ENCODE assay signal across 1 cellular context in the genomic region with DNA sequence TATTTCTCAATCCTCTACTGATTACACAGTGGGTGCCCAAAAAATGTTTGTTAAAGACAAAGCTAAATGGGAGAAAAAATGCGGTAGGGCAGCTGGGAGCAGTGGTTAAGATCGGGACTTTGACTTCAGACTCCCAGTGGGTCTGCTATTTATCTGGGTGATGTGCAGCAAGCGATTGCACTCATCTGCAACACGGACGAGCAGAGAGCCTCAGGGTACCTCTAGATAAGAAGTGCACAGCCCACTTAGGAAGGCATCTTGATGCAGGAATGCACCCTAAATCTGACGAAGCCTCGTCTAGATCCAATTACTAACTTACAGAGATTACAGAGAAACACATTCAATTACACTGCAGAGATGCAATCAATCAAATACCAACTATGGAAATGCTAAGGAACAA.
TF ChIP-seq lines count a peak whose summit lies in the region.

No MANE protein-coding gene starts in this region.

TF ChIP-seq in WTC11, 78 proteins besides CTCF, POLR2A, EP300 and RAD21 (continued from another document):
- TF ChIP-seq, protein P1, sequence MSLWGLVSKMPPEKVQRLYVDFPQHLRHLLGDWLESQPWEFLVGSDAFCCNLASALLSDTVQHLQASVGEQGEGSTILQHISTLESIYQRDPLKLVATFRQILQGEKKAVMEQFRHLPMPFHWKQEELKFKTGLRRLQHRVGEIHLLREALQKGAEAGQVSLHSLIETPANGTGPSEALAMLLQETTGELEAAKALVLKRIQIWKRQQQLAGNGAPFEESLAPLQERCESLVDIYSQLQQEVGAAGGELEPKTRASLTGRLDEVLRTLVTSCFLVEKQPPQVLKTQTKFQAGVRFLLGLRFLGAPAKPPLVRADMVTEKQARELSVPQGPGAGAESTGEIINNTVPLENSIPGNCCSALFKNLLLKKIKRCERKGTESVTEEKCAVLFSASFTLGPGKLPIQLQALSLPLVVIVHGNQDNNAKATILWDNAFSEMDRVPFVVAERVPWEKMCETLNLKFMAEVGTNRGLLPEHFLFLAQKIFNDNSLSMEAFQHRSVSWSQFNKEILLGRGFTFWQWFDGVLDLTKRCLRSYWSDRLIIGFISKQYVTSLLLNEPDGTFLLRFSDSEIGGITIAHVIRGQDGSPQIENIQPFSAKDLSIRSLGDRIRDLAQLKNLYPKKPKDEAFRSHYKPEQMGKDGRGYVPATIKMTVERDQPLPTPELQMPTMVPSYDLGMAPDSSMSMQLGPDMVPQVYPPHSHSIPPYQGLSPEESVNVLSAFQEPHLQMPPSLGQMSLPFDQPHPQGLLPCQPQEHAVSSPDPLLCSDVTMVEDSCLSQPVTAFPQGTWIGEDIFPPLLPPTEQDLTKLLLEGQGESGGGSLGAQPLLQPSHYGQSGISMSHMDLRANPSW (CRISPR knock-in tag; conservative IDR thresholded peaks at IDR 0.05; ENCODE audit: low read depth), result no peak
- no peak for TF ChIP-seq SMAD4 (CRISPR knock-in tag; IDR thresholded peaks at IDR 0.05)
